17 cellular contexts compared by ENCODE assay signal in the genomic region with DNA sequence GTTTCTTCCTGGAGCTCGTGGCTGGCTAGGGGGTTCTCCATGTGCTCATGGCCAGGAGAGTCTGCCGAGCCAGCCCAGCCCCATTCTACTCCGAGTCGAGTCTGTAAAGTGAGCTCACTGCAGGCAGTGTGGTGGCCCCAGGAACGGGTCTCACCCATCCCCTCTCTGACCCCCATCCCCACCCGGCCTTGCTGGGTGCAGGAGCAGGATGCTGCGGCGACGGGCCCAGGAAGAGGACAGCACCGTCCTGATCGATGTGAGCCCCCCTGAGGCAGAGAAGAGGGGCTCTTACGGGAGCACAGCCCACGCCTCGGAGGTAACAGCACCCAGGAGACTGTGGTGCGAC. TPM values are rescaled to one million over a fixed set of nuclear protein-coding genes. Genes with fewer than 3 reads are reported as not detected.
DNase-seq lines count a peak whose midpoint lies in the region; ATAC-seq and TF ChIP-seq lines count a peak whose summit lies in the region.
"Had no signal": no experiment of that assay in that cellular context is flagged by ENCODE, and none has a peak within 500 bp of the region (broad histone marks: within the 10 kb centered on the region; RNA-seq: fewer than 3 reads in every experiment).

No MANE protein-coding gene starts in this region.

- H3K36me3 ChIP-seq in lower lobe of right lung = no peaks in the 10 kb centered on the region
- no peaks in the 10 kb centered on the region for H3K36me3 ChIP-seq in GM23248 (ENCODE audit: low read depth)
- H3K36me3 ChIP-seq: BLaER1, Peyer's patch had no signal

- no peaks in the 10 kb centered on the region for H3K27me3 ChIP-seq in lower lobe of right lung (ENCODE audit: low read depth)
- no peaks in the 10 kb centered on the region for H3K27me3 ChIP-seq in GM23248 (replicated peaks; ENCODE audit: insufficient read depth)
- H3K27me3 ChIP-seq: BLaER1, Peyer's patch had no signal

- H3K36me3 Mint-ChIP-seq in natural killer cell treated with Interleukin-12 subunit alpha and Interleukin-12 subunit beta and Interleukin-15 and Interleukin-18, amount 100 ng/mL, for 72 hours = no peaks in the 10 kb centered on the region
- no peaks in the 10 kb centered on the region for H3K36me3 Mint-ChIP-seq in natural killer cell
- no peaks in the 10 kb centered on the region for H3K36me3 Mint-ChIP-seq in chondrocyte (ENCODE audit: low read depth)
- H3K36me3 Mint-ChIP-seq: CD4-positive, CD25-positive, alpha-beta regulatory T cell had no signal

- no peaks in the 10 kb centered on the region for H3K9me3 ChIP-seq in lower lobe of right lung
- no peaks in the 10 kb centered on the region for H3K9me3 ChIP-seq in GM23248 (ENCODE audit: low read depth)
- H3K9me3 ChIP-seq: BLaER1, Peyer's patch had no signal

- H3K4me1 Mint-ChIP-seq in natural killer cell treated with Interleukin-12 subunit alpha and Interleukin-12 subunit beta and Interleukin-15 and Interleukin-18, amount 100 ng/mL, for 72 hours (ENCODE audit: low read depth in 2 of 2) = no peaks in the 10 kb centered on the region
- H3K4me1 Mint-ChIP-seq in natural killer cell = no peaks in the 10 kb centered on the region
- H3K4me1 Mint-ChIP-seq in chondrocyte (ENCODE audit: low read depth) = no peaks in the 10 kb centered on the region
- H3K4me1 Mint-ChIP-seq: CD4-positive, CD25-positive, alpha-beta regulatory T cell had no signal

- no peak overlapping the region for H3K4me2 ChIP-seq in GM23248 (ENCODE audit: unreplicated experiment)
- H3K4me2 ChIP-seq: BLaER1, GM23338 had no signal

- no peak for TF ChIP-seq CTCF in natural killer cell (IDR thresholded peaks at IDR 0.05)
- no peak for TF ChIP-seq CTCF in chondrocyte (IDR thresholded peaks at IDR 0.05)
- no peak for TF ChIP-seq CTCF in lower lobe of right lung (IDR thresholded peaks at IDR 0.05)

- no peak overlapping the region for H3K9ac ChIP-seq in GM23248
- H3K9ac ChIP-seq: BLaER1 had no signal

- 69 to 85% methylated on average over 10 to 15 of the region's 15 CpGs for WGBS in GM23248 (ENCODE audit: low coverage in 1 of 2, low lambda C conversion rate in 2 of 2, missing lambda C conversion rate in 2 of 2), 2 experiments

- intact Hi-C loops in natural killer cell (cut with micrococcal nuclease) = no loop called here
- intact Hi-C loops in lower lobe of right lung (cut with DNase I) = no loop called here

- H3K4me3 ChIP-seq in lower lobe of right lung = no peak overlapping the region
- H3K4me3 ChIP-seq in GM23248 = no peak overlapping the region
- H3K4me3 ChIP-seq: BLaER1, GM23338 had no signal

- in situ Hi-C loops in GM23248 (cut with MboI) = no loop called here

- no peak overlapping the region for H3K27ac Mint-ChIP-seq in natural killer cell treated with Interleukin-12 subunit alpha and Interleukin-12 subunit beta and Interleukin-15 and Interleukin-18, amount 100 ng/mL, for 72 hours
- H3K27ac Mint-ChIP-seq in natural killer cell = no peak overlapping the region
- H3K27ac Mint-ChIP-seq in chondrocyte (ENCODE audit: unreplicated experiment) = no peak overlapping the region
- H3K27ac Mint-ChIP-seq: CD4-positive, CD25-positive, alpha-beta regulatory T cell; GM23338 had no signal

- no peaks in the 10 kb centered on the region for H3K79me2 ChIP-seq in GM23248 (ENCODE audit: insufficient read depth)

- H3K27ac ChIP-seq in lower lobe of right lung (no peak overlapping the region), GM23248 (no peak overlapping the region)
- H3K27ac ChIP-seq: BLaER1 had no signal

- no peaks in the 10 kb centered on the region for H3K9me2 ChIP-seq in GM23248 (ENCODE audit: insufficient read depth)

- no peaks in the 10 kb centered on the region for H4K20me1 ChIP-seq in GM23248 (ENCODE audit: insufficient read depth)
- H4K20me1 ChIP-seq: BLaER1 had no signal

- H2AFZ ChIP-seq in GM23248 = no peak overlapping the region
- H2AFZ ChIP-seq: GM23338 had no signal

- no peaks in the 10 kb centered on the region for H3K4me1 ChIP-seq in lower lobe of right lung
- H3K4me1 ChIP-seq in GM23248 (ENCODE audit: insufficient read depth) = no peaks in the 10 kb centered on the region
- H3K4me1 ChIP-seq: Peyer's patch had no signal

- no peaks in the 10 kb centered on the region for H3F3A ChIP-seq in GM23248 (ENCODE audit: insufficient read depth)

- no peak overlapping the region for H3K4me3 Mint-ChIP-seq in natural killer cell treated with Interleukin-12 subunit alpha and Interleukin-12 subunit beta and Interleukin-15 and Interleukin-18, amount 100 ng/mL, for 72 hours
- H3K4me3 Mint-ChIP-seq in natural killer cell = no peak overlapping the region
- H3K4me3 Mint-ChIP-seq in chondrocyte (ENCODE audit: unreplicated experiment) = no peak overlapping the region
- H3K4me3 Mint-ChIP-seq: CD4-positive, CD25-positive, alpha-beta regulatory T cell; GM23338 had no signal

- DNase-seq in natural killer cell treated with Interleukin-12 subunit alpha and Interleukin-12 subunit beta and Interleukin-15 and Interleukin-18, amount 100 ng/mL, for 72 hours (ENCODE audit: low spot score) = peak; percentile 49
- DNase-seq in natural killer cell (no peak), chondrocyte (ENCODE audit: low spot score) (peak; percentile 90), lower lobe of right lung (peak; percentile 34), GM23248 (no peak)
- DNase-seq: CD4-positive, CD25-positive, alpha-beta regulatory T cell; HCEC 1CT; NCI-H1048; NCI-H1417; NCI-H1694; NCI-H2029 treated with DMSO at 0.1 percent for 48 hours; NCI-H526 treated with DMSO at 0.1 percent for 48 hours had no signal

- no peaks in the 10 kb centered on the region for H3K9me3 Mint-ChIP-seq in natural killer cell treated with Interleukin-12 subunit alpha and Interleukin-12 subunit beta and Interleukin-15 and Interleukin-18, amount 100 ng/mL, for 72 hours
- no peaks in the 10 kb centered on the region for H3K9me3 Mint-ChIP-seq in natural killer cell
- no peaks in the 10 kb centered on the region for H3K9me3 Mint-ChIP-seq in chondrocyte (ENCODE audit: low read depth)
- H3K9me3 Mint-ChIP-seq: CD4-positive, CD25-positive, alpha-beta regulatory T cell; GM23338 had no signal

- peak in 1 of 2 donors; percentile 7 for ATAC-seq in natural killer cell treated with Interleukin-12 subunit alpha and Interleukin-12 subunit beta and Interleukin-15 and Interleukin-18, amount 100 ng/mL, for 72 hours
- ATAC-seq in natural killer cell = no peak
- no peak for ATAC-seq in lower lobe of right lung
- ATAC-seq in GM19324 (IDR thresholded peaks at IDR 0.05; ENCODE audit: low FRiP score, unreplicated experiment) = no peak
- no peak for ATAC-seq in GM21367 (IDR thresholded peaks at IDR 0.05; ENCODE audit: unreplicated experiment)

- H3K27me3 Mint-ChIP-seq in natural killer cell treated with Interleukin-12 subunit alpha and Interleukin-12 subunit beta and Interleukin-15 and Interleukin-18, amount 100 ng/mL, for 72 hours = no peaks in the 10 kb centered on the region
- H3K27me3 Mint-ChIP-seq in natural killer cell (ENCODE audit: low read depth in 2 of 2) = no peaks in the 10 kb centered on the region
- no peaks in the 10 kb centered on the region for H3K27me3 Mint-ChIP-seq in chondrocyte (ENCODE audit: low read depth)
- H3K27me3 Mint-ChIP-seq: CD4-positive, CD25-positive, alpha-beta regulatory T cell had no signal

RNA-seq across cellular contexts. Expression of a gene that starts 1.4 kb away (rescaled TPM):
- total RNA-seq in natural killer cell treated with Interleukin-12 subunit alpha and Interleukin-12 subunit beta and Interleukin-15 and Interleukin-18, amount 100 ng/mL, for 72 hours = 1 to 10 TPM; 2.8 to 7.1 TPM
- total RNA-seq in natural killer cell (1 to 10 TPM in 2 of 3 donors, under 1 TPM in 1; 0.97 to 1.4 (median 1.1) TPM), chondrocyte (0.48 to 2.2 TPM (median 1.5 TPM) in 3 replicates), lower lobe of right lung (1.3 TPM)
- 0.22 and 0.38 TPM in 2 replicates for total RNA-seq in GM23248 (2014; rRNA removed; shearing (Covaris generic))
- polyA plus RNA-seq in GM23248 (2016; fragmentation: Nextera tagmentation; extraction: Ambion mirVana) = 2.6 TPM in 2 replicates
- polyA plus RNA-seq: CD4-positive, CD25-positive, alpha-beta regulatory T cell had no signal

RNA-seq across cellular contexts. Expression of a gene that starts 39.6 kb away (rescaled TPM):
- total RNA-seq in natural killer cell treated with Interleukin-12 subunit alpha and Interleukin-12 subunit beta and Interleukin-15 and Interleukin-18, amount 100 ng/mL, for 72 hours = 100 to 1,000 TPM in 1 of 2 donors, 10 to 100 TPM in 1; 54.8 to 109 TPM
- total RNA-seq in natural killer cell = 10 to 100 TPM; 57.8 to 66.3 (median 60.4) TPM
- total RNA-seq in chondrocyte = 43.1 to 54.2 TPM (median 44.3 TPM) in 3 replicates
- 58.9 TPM for total RNA-seq in lower lobe of right lung
- total RNA-seq in GM23248 (2014; rRNA removed; shearing (Covaris generic)) = 44.6 and 53.1 TPM in 2 replicates
- polyA plus RNA-seq in GM23248 (2016; fragmentation: Nextera tagmentation; extraction: Ambion mirVana) = 107 and 110 TPM in 2 replicates

RNA-seq across cellular contexts. Expression of a gene that starts 40.6 kb away (rescaled TPM):
- total RNA-seq in natural killer cell treated with Interleukin-12 subunit alpha and Interleukin-12 subunit beta and Interleukin-15 and Interleukin-18, amount 100 ng/mL, for 72 hours = 10 to 100 TPM; 69.5 to 78.9 TPM
- total RNA-seq in natural killer cell (10 to 100 TPM; 27.9 to 45.2 (median 36.2) TPM), chondrocyte (4.4 to 13.8 TPM (median 4.5 TPM) in 3 replicates), lower lobe of right lung (10.8 TPM)
- total RNA-seq in GM23248 (2014; rRNA removed; shearing (Covaris generic)) = 0.38 and 2.1 TPM in 2 replicates
- polyA plus RNA-seq in GM23248 (2016; fragmentation: Nextera tagmentation; extraction: Ambion mirVana) = 0.56 and 0.91 TPM in 2 replicates

Comparison
In these comparisons a context has a peak if more than half of its experiments do, and no peak if none do; other contexts are left out.
1. DNase-seq: peak in natural killer cell treated with Interleukin-12 subunit alpha and Interleukin-12 subunit beta and Interleukin-15 and Interleukin-18, amount 100 ng/mL, for 72 hours (single experiment), chondrocyte (single experiment) and lower lobe of right lung (single experiment); none in natural killer cell (single experiment) and GM23248 (single experiment).